In the genomic region with DNA sequence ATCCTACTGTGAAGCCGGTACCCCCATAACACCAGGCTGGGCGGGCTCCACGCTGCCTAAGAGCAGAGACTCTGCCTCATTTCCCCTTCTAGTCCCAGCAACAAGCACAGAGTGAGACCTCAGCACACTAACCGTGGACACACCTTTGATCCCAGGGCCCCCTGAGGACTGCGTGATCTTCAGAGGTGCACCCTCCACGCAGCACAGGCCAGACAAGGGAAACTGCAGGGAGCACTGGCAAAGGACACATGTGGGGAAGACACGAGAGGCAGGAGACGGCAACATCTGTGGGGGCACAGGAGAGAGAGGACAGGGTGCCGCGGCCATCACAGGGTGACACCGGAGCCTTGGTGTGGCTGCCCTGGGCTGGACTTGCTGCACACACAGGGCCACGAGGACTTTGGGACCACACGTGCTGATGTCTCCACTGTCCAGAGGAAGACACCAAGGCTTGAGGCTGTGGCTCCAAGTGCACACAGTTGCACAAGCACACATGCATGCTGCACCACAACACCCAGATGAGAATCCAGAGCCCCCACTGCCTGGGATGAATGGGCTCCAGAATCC, we compare ENCODE assay signal across 17 cellular contexts.
DNase-seq lines count a peak whose midpoint lies in the region; ATAC-seq and TF ChIP-seq lines count a peak whose summit lies in the region.
"Had no signal": no experiment of that assay in that cellular context is flagged by ENCODE, and none has a peak within 500 bp of the region (broad histone marks: within the 10 kb centered on the region; RNA-seq: fewer than 3 reads in every experiment).

No MANE protein-coding gene starts in this region.

- H3K4me1 Mint-ChIP-seq in natural killer cell treated with Interleukin-12 subunit alpha and Interleukin-12 subunit beta and Interleukin-15 and Interleukin-18, amount 100 ng/mL, for 72 hours (ENCODE audit: low read depth in 2 of 2) = no peaks in the 10 kb centered on the region
- H3K4me1 Mint-ChIP-seq in natural killer cell = no peaks in the 10 kb centered on the region
- H3K4me1 Mint-ChIP-seq: CD14-positive monocyte had no signal

- no peak overlapping the region for H3K27ac Mint-ChIP-seq in natural killer cell treated with Interleukin-12 subunit alpha and Interleukin-12 subunit beta and Interleukin-15 and Interleukin-18, amount 100 ng/mL, for 72 hours
- H3K27ac Mint-ChIP-seq in natural killer cell = no peak overlapping the region
- H3K27ac Mint-ChIP-seq: CD14-positive monocyte; CD4-positive, alpha-beta memory T cell had no signal

- H3K27me3 ChIP-seq in spleen (replicated peaks in 1 of 7) (no peaks in the 10 kb centered on the region), psoas muscle (ENCODE audit: insufficient read depth in 3 of 3, low read length in 2 of 3) (no peaks in the 10 kb centered on the region)
- H3K27me3 ChIP-seq: BLaER1 had no signal

- no peak overlapping the region for H3K4me3 Mint-ChIP-seq in natural killer cell treated with Interleukin-12 subunit alpha and Interleukin-12 subunit beta and Interleukin-15 and Interleukin-18, amount 100 ng/mL, for 72 hours
- no peak overlapping the region for H3K4me3 Mint-ChIP-seq in natural killer cell
- H3K4me3 Mint-ChIP-seq: CD14-positive monocyte; CD4-positive, alpha-beta memory T cell had no signal

- H3K9me3 Mint-ChIP-seq in natural killer cell treated with Interleukin-12 subunit alpha and Interleukin-12 subunit beta and Interleukin-15 and Interleukin-18, amount 100 ng/mL, for 72 hours = peaks cover 9% of the 10 kb centered on the region
- peaks cover 5 to 8% of the 10 kb centered on the region in 2 donors for H3K9me3 Mint-ChIP-seq in natural killer cell

- no peaks in the 10 kb centered on the region for H3K4me1 ChIP-seq in spleen
- no peaks in the 10 kb centered on the region for H3K4me1 ChIP-seq in psoas muscle
- H3K4me1 ChIP-seq: BLaER1 had no signal

- peaks cover 0 to 4% (median 0%) of the 10 kb centered on the region in 8 donors for H3K9me3 ChIP-seq in spleen
- H3K9me3 ChIP-seq in psoas muscle = no peaks in the 10 kb centered on the region

- H3K4me3 ChIP-seq in spleen = no peak overlapping the region
- H3K4me3 ChIP-seq in psoas muscle = no peak overlapping the region
- H3K4me3 ChIP-seq: BLaER1 had no signal

- H3K27me3 Mint-ChIP-seq in natural killer cell treated with Interleukin-12 subunit alpha and Interleukin-12 subunit beta and Interleukin-15 and Interleukin-18, amount 100 ng/mL, for 72 hours = no peaks in the 10 kb centered on the region
- no peaks in the 10 kb centered on the region for H3K27me3 Mint-ChIP-seq in natural killer cell (ENCODE audit: low read depth in 2 of 2)
- H3K27me3 Mint-ChIP-seq: CD4-positive, alpha-beta memory T cell had no signal

- TF ChIP-seq POLR2A in spleen (IDR thresholded peaks at IDR 0.05) = no peak

- H3K36me3 ChIP-seq in spleen (no peaks in the 10 kb centered on the region), psoas muscle (ENCODE audit: insufficient read depth in 1 of 2, low read depth in 1 of 2) (no peaks in the 10 kb centered on the region)
- H3K36me3 ChIP-seq: BLaER1 had no signal

- H3K27ac ChIP-seq in spleen (no peak overlapping the region), psoas muscle (no peak overlapping the region)
- H3K27ac ChIP-seq: BLaER1 had no signal

- intact Hi-C loops in natural killer cell (cut with micrococcal nuclease) (no loop called here), spleen (cut with DNase I; ENCODE audit: low total_unique reads) (no loop called here), psoas muscle (cut with DNase I) (no loop called here)

- WGBS in spleen, 5 donors = 83 to 89% (median 85%) methylated on average over 9 to 13 of the region's 13 CpGs
- 71 to 87% (median 80%) methylated on average over 13 of the region's 13 CpGs for WGBS in psoas muscle, 3 donors

- TF ChIP-seq CTCF in natural killer cell (IDR thresholded peaks at IDR 0.05) (no peak), spleen (IDR thresholded peaks at IDR 0.05 in 8 of 11, conservative IDR thresholded peaks at IDR 0.05 in 3 of 11) (no peak), psoas muscle (IDR thresholded peaks at IDR 0.05) (no peak)

- no peak for DNase-seq in natural killer cell treated with Interleukin-12 subunit alpha and Interleukin-12 subunit beta and Interleukin-15 and Interleukin-18, amount 100 ng/mL, for 72 hours (ENCODE audit: low spot score)
- DNase-seq in natural killer cell (no peak), mesenteric fat pad (ENCODE audit: low spot score) (peak; percentile 77), spleen (peak; percentile 66), NCI-H2171 treated with DMSO at 0.1 percent for 48 hours (lab: John Stamatoyannopoulos, UW) (no peak), psoas muscle (no peak)
- no peak for DNase-seq in effector CD8-positive, alpha-beta T cell (lab: John Stamatoyannopoulos, UW)
- DNase-seq: 8988T; CD4-positive, alpha-beta memory T cell; DMS153; DMS79; GDM1; GOT3; H7 had no signal

- ATAC-seq in natural killer cell treated with Interleukin-12 subunit alpha and Interleukin-12 subunit beta and Interleukin-15 and Interleukin-18, amount 100 ng/mL, for 72 hours = peak; percentile 27 to 32
- no peak for ATAC-seq in natural killer cell
- ATAC-seq in psoas muscle = no peak
- ATAC-seq: HCT116 had no signal

- H3K36me3 Mint-ChIP-seq in natural killer cell treated with Interleukin-12 subunit alpha and Interleukin-12 subunit beta and Interleukin-15 and Interleukin-18, amount 100 ng/mL, for 72 hours = no peaks in the 10 kb centered on the region
- no peaks in the 10 kb centered on the region for H3K36me3 Mint-ChIP-seq in natural killer cell
- H3K36me3 Mint-ChIP-seq: CD14-positive monocyte; CD4-positive, alpha-beta memory T cell had no signal

Comparison
In these comparisons a context has a peak if more than half of its experiments do, and no peak if none do; other contexts are left out.
1. ATAC-seq: peak in natural killer cell treated with Interleukin-12 subunit alpha and Interleukin-12 subunit beta and Interleukin-15 and Interleukin-18, amount 100 ng/mL, for 72 hours (2 of 2); none in natural killer cell (0 of 3) and psoas muscle (0 of 4).
2. DNase-seq: peak in mesenteric fat pad (single experiment) and spleen (single experiment); none in natural killer cell treated with Interleukin-12 subunit alpha and Interleukin-12 subunit beta and Interleukin-15 and Interleukin-18, amount 100 ng/mL, for 72 hours (single experiment), natural killer cell (single experiment), NCI-H2171 treated with DMSO at 0.1 percent for 48 hours (single experiment), effector CD8-positive, alpha-beta T cell (single experiment) and psoas muscle (0 of 2).